1 cellular context compared by ENCODE assay signal in genomic region chr22:39979458-39979857, GRCh38.
TF ChIP-seq lines count a peak whose summit lies in the region.

No MANE protein-coding gene starts in this region.

TF ChIP-seq in K562, 482 proteins besides CTCF, POLR2A, EP300 and RAD21:
- no peak for TF ChIP-seq FOXK1 (CRISPR knock-in tag; IDR thresholded peaks at IDR 0.05; ENCODE audit: borderline replicate concordance)
- no peak for TF ChIP-seq ZNF431 (CRISPR knock-in tag; IDR thresholded peaks at IDR 0.05)
- peak; percentile 94 for TF ChIP-seq ZNF24 (IDR thresholded peaks at IDR 0.05)
